19 cellular contexts compared by ENCODE assay signal in the genomic region with DNA sequence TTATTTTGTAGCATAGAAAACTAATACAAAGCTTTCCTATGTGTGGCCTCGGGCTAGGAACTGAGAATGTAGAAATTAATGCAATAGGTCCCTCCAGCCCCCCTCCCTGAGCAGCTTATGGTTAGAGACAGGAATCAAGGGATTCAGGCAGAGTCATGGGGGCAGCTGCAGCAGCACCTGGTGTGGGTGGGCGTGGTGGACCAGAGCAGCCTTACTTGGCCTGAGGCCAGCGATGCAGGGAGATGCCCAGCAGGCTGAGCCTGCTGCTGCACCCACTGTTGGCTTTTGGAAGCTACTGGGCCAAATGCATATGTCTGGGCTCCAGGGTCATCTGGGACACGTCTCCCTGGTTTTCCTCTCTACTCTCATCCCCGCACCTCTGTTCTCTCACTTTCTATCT.
"Had no signal": no experiment of that assay in that cellular context is flagged by ENCODE, and none has a peak within 500 bp of the region (broad histone marks: within the 10 kb centered on the region; RNA-seq: fewer than 3 reads in every experiment).

No MANE protein-coding gene starts in this region.

- H3K4me3 ChIP-seq: body of pancreas, coronary artery, gastrocnemius medialis, hepatocyte, psoas muscle had no signal

- H3K27me3 ChIP-seq: body of pancreas, gastrocnemius medialis, hepatocyte had no signal

- H3K4me1 ChIP-seq: body of pancreas, gastrocnemius medialis, psoas muscle had no signal

- ATAC-seq: body of pancreas; gastrocnemius medialis; psoas muscle; sciatic nerve; stimulated activated naive B cell treated with anti-CD40 and anti-IgM and Interleukin-4, amounts not matched to agents 10 μg/mL and 1 μg/mL and 100 μg/mL, for 72 hours had no signal

- H3K36me3 ChIP-seq: gastrocnemius medialis had no signal

- H3K27ac ChIP-seq: body of pancreas, coronary artery, epithelial cell of prostate, gastrocnemius medialis, hepatocyte, psoas muscle had no signal

- DNase-seq: activated CD4-positive, alpha-beta T cell treated with anti-CD3 and anti-CD28 coated beads, Interleukin-2, amount 10 ng/mL, durations not matched to agents 7 days and 5 days; activated CD4-positive, CD25-positive, alpha-beta regulatory T cell; activated effector memory CD4-positive, alpha-beta T cell treated with Interleukin-2 at 50 U/mL for 16 hours; activated T-cell treated with anti-CD3 and anti-CD28 coated beads, Interleukin-2, amount 50 U/mL, for 1 hour; amniotic stem cell; body of pancreas; central memory CD4-positive, alpha-beta T cell; effector memory CD4-positive, alpha-beta T cell; gastrocnemius medialis; nephron progenitor cell; stimulated activated CD4-positive, alpha-beta T cell treated with anti-CD3 and anti-CD28 coated beads, Interleukin-2, amount 100 ng/mL, for 24 hours; stimulated activated naive B cell treated with anti-CD40 and anti-IgM and Interleukin-4, amounts not matched to agents 10 μg/mL and 1 μg/mL and 100 μg/mL, for 72 hours; substantia nigra; trophoblast cell had no signal

- H3K9me3 ChIP-seq: body of pancreas, gastrocnemius medialis, psoas muscle had no signal
